Comparison of ENCODE assay signal across 23 cellular contexts in genomic region chr12:65387396-65387795, GRCh38.
"Had no signal": no experiment of that assay in that cellular context is flagged by ENCODE, and none has a peak within 500 bp of the region (broad histone marks: within the 10 kb centered on the region; RNA-seq: fewer than 3 reads in every experiment).

No MANE protein-coding gene starts in this region.

- H3K4me3 Mint-ChIP-seq: IgD-negative memory B cell had no signal

- H3K4me2 ChIP-seq: KMS-11, SK-N-SH had no signal

- H3K27ac Mint-ChIP-seq: IgD-negative memory B cell had no signal

- H3K9me3 Mint-ChIP-seq: IgD-negative memory B cell had no signal

- H3K27ac ChIP-seq: KMS-11, RWPE1 had no signal

- H3K4me1 Mint-ChIP-seq: IgD-negative memory B cell had no signal

- ATAC-seq: HepG2, K562, Panc1 had no signal

- DNase-seq: Kasumi-1, MM.1S, NCI-H1092 treated with DMSO at 0.1 percent for 48 hours, NCI-H1436, NCI-H187, NCI-H2029, NCI-H2081 treated with DMSO at 0.1 percent for 48 hours, NCI-H2171, NCI-H226, NCI-H446, NCI-H510A, NCI-H524 treated with DMSO at 0.1 percent for 48 hours, NCI-H69, NCI-H774, SHP77, SK-N-SH, SW 1271 had no signal

- H3K36me3 Mint-ChIP-seq: IgD-negative memory B cell had no signal

- H3K4me3 ChIP-seq: K562 had no signal

- H3K27me3 Mint-ChIP-seq: IgD-negative memory B cell had no signal
